9 cellular contexts compared by ENCODE assay signal in genomic region chr12:80878431-80878830, GRCh38. TPM values are rescaled to one million over a fixed set of nuclear protein-coding genes. Genes with fewer than 3 reads are reported as not detected.
DNase-seq lines count a peak whose midpoint lies in the region; ATAC-seq and TF ChIP-seq lines count a peak whose summit lies in the region.
"Not testable (repeated sequence)": the region's sequence is repeated elsewhere in the genome, so short reads cannot be mapped to it uniquely, and the experiment has no call there.
"Had no signal": no experiment of that assay in that cellular context is flagged by ENCODE, and none has a peak within 500 bp of the region (broad histone marks: within the 10 kb centered on the region; RNA-seq: fewer than 3 reads in every experiment).

No MANE protein-coding gene starts in this region.

- WGBS in sigmoid colon, 2 donors = 86% methylated on average over 8 of the region's 8 CpGs

- H3K27ac Mint-ChIP-seq in nephron = peak overlapping the region in 2 of 3 experiments; percentile 17 to 65

- H3K36me3 Mint-ChIP-seq in nephron (ENCODE audit: low read depth) = not testable (repeated sequence)

- H3K27me3 ChIP-seq in sigmoid colon, tibial artery: not testable (repeated sequence)

- intact Hi-C loops in Right ventricle myocardium inferior (cut with DNase I) (loop anchor here (5.0 kb wide), 3 partner anchors 41 to 59 kb away; partner anchors contain the start of gene LIN7A), left cardiac atrium (cut with DNase I) (loop anchor here in 1 of 2 donors (5.0 kb wide), 1 partner anchor 59 kb away; the partner anchor contains the start of gene LIN7A)
- intact Hi-C loops in sigmoid colon (cut with DNase I); tibial artery (cut with DNase I; ENCODE audit: low total_unique reads): not testable (repeated sequence)

- not testable (repeated sequence) for H3K27me3 Mint-ChIP-seq in nephron (ENCODE audit: low read depth)

- not testable (repeated sequence) for H3K36me3 ChIP-seq in sigmoid colon, tibial artery

- peaks cover 22% of the 10 kb centered on the region for H3K4me1 Mint-ChIP-seq in nephron

- TF ChIP-seq EP300 in sigmoid colon (IDR thresholded peaks at IDR 0.05) = not testable (repeated sequence)

- H3K4me3 Mint-ChIP-seq in nephron = not testable (repeated sequence)

- DNase-seq in DMS79 (lab: John Stamatoyannopoulos, UW) (peak; percentile 75), NCI-H2227 (lab: John Stamatoyannopoulos, UW; ENCODE audit: unreplicated experiment) (peak; percentile 63), sigmoid colon (peak; percentile 61)
- DNase-seq in caudate nucleus (lab: John Stamatoyannopoulos, UW); Right ventricle myocardium inferior (ENCODE audit: missing footprints); left cardiac atrium; tibial artery: not testable (repeated sequence)

- not testable (repeated sequence) for H3K9me3 ChIP-seq in sigmoid colon, tibial artery

- H3K27ac ChIP-seq in caudate nucleus (ENCODE audit: low read depth, low read length) = peak overlapping the region; percentile 6
- H3K27ac ChIP-seq in sigmoid colon = peak overlapping the region in 3 of 4 donors; percentile 34 to 55 (median 45)
- H3K27ac ChIP-seq in tibial artery = peak overlapping the region; percentile 26 to 49

- ATAC-seq in Right ventricle myocardium inferior (peak; percentile 49), left cardiac atrium (peak; percentile 46 to 67)

- TF ChIP-seq CTCF in nephron (IDR thresholded peaks at IDR 0.05; ENCODE audit: unreplicated experiment in 3 of 3); sigmoid colon (IDR thresholded peaks at IDR 0.05); tibial artery (IDR thresholded peaks at IDR 0.05): not testable (repeated sequence)

- H3K4me1 ChIP-seq in sigmoid colon (peaks cover 0 to 20% (median 5%) of the 10 kb centered on the region in 4 donors), tibial artery (peaks cover 0 to 33% (median 10%) of the 10 kb centered on the region in 4 donors)

- not testable (repeated sequence) for H3K4me3 ChIP-seq in sigmoid colon, tibial artery

- not testable (repeated sequence) for H3K9me3 Mint-ChIP-seq in nephron

- TF ChIP-seq POLR2A in sigmoid colon (IDR thresholded peaks at IDR 0.05) = not testable (repeated sequence)

RNA-seq across cellular contexts. Expression of gene LIN7A, which starts 59.3 kb away (rescaled TPM):
- total RNA-seq in Right ventricle myocardium inferior = 13.7 TPM
- total RNA-seq in left cardiac atrium = 10 to 100 TPM; 13.6 to 16.1 TPM
- total RNA-seq in sigmoid colon = 10 to 100 TPM in 1 of 4 donors, 1 to 10 TPM in 3; 4.6 to 10.7 (median 7.9) TPM
- 1 to 10 TPM in 2 of 3 donors, under 1 TPM in 1; 0.60 to 1.6 (median 1.1) TPM for polyA plus RNA-seq in sigmoid colon
- total RNA-seq: CD8-positive, alpha-beta T cell had no signal
